8 cellular contexts compared by ENCODE assay signal in genomic region chr2:136384541-136385303, GRCh38.
DNase-seq lines count a peak whose midpoint lies in the region; ATAC-seq, FAIRE-seq and TF ChIP-seq lines count a peak whose summit lies in the region.

No MANE protein-coding gene starts in this region.

- H3K9me3 ChIP-seq in CD8-positive, alpha-beta memory T cell (ENCODE audit: low read length), result no peaks in the 10 kb centered on the region
- H3K9me3 ChIP-seq in fibroblast of lung (ENCODE audit: control insufficient read depth, insufficient read depth, low read depth, low read length), result no peaks in the 10 kb centered on the region
- H3K9me3 ChIP-seq in pancreas, result no peaks in the 10 kb centered on the region

- intact Hi-C loops in pancreas (cut with DNase I), result loop anchor here in 2 of 3 donors (5.0 to 10.0 kb wide), 2 partner anchors 470 to 472 kb away; no protein-coding TSS in a partner anchor

- 15 to 20% methylated on average over 3 of the region's 3 CpGs for WGBS in pancreas, 2 donors

- peak; percentile 48 for ATAC-seq in GM19324 (IDR thresholded peaks at IDR 0.05; ENCODE audit: low FRiP score, unreplicated experiment)
- peak; percentile 46 for ATAC-seq in HG03280 (IDR thresholded peaks at IDR 0.05; ENCODE audit: unreplicated experiment)
- ATAC-seq in pancreas, result peak in 3 of 4 donors; percentile 82 to 86 (median 84)

- CTCF ChIA-PET in CD8-positive, alpha-beta memory T cell (lab: Charles Lee), result interaction anchor here (0.6 to 9.4 kb wide), 38 partner anchors 9 to 587 kb away, joined by 3 to 194 read pairs (median 4); partner anchors contain the start of genes DARS1 and MCM6

- peaks cover 32 to 37% (median 36%) of the 10 kb centered on the region in 3 donors for H3K4me1 Mint-ChIP-seq in CD8-positive, alpha-beta memory T cell

- H4K20me1 ChIP-seq in fibroblast of lung (ENCODE audit: control insufficient read depth, extremely low read depth, insufficient read depth, low read length), result no peaks in the 10 kb centered on the region

- POLR2A ChIA-PET in CD8-positive, alpha-beta memory T cell (lab: Charles Lee), result interaction anchor here (0.8 to 0.9 kb wide), 2 partner anchors 471 to 644 kb away, joined by 4 to 5 read pairs; no protein-coding TSS in a partner anchor

- no peaks in the 10 kb centered on the region for H3K36me3 Mint-ChIP-seq in CD8-positive, alpha-beta memory T cell

- no peaks in the 10 kb centered on the region for H3K36me3 ChIP-seq in CD8-positive, alpha-beta memory T cell (ENCODE audit: insufficient read depth, low read length)
- H3K36me3 ChIP-seq in fibroblast of lung (ENCODE audit: control insufficient read depth, insufficient read depth, low read length) (no peaks in the 10 kb centered on the region), pancreas (no peaks in the 10 kb centered on the region)

- no peak for FAIRE-seq in pancreas (lab: Jason Lieb, UNC)

- no peaks in the 10 kb centered on the region for H3K79me2 ChIP-seq in fibroblast of lung (ENCODE audit: control insufficient read depth, insufficient read depth, low read length)

- no peak overlapping the region for H2AFZ ChIP-seq in fibroblast of lung (ENCODE audit: low read length)

- H3K27ac Mint-ChIP-seq in CD8-positive, alpha-beta memory T cell, result peak overlapping the region in 7 of 8 donors; percentile 11 to 97 (median 93)

- peaks cover 25% of the 10 kb centered on the region for H3K4me1 ChIP-seq in CD8-positive, alpha-beta memory T cell (ENCODE audit: insufficient read depth, low read length)
- no peaks in the 10 kb centered on the region for H3K4me1 ChIP-seq in fibroblast of lung (ENCODE audit: control insufficient read depth, extremely low read depth, insufficient read depth, low read length)
- no peaks in the 10 kb centered on the region for H3K4me1 ChIP-seq in pancreas

- H3K9ac ChIP-seq in fibroblast of lung (ENCODE audit: insufficient read depth, low read length), result no peak overlapping the region

- peak; percentile 12 to 68 (median 53) for DNase-seq in CD8-positive, alpha-beta memory T cell
- DNase-seq in NCI-H69 (lab: John Stamatoyannopoulos, UW) (peak; percentile 93), fibroblast of lung (ENCODE audit: low read depth in 2 of 2) (peak; percentile 20 to 23), pancreas (peak in 1 of 6 donors; percentile 19), HCEC 1CT (no peak)
- DNase-seq in activated CD8-positive, alpha-beta memory T cell treated with anti-CD3 and anti-CD28 coated beads, Interleukin-2, amount 50 U/mL, for 1 hour (ENCODE audit: extremely low read depth), result peak; percentile 36

- H3K27me3 ChIP-seq in CD8-positive, alpha-beta memory T cell (ENCODE audit: insufficient read depth, low read length, poor library complexity, severe bottlenecking), result no peaks in the 10 kb centered on the region
- H3K27me3 ChIP-seq in fibroblast of lung (ENCODE audit: control insufficient read depth, insufficient read depth, low read length) (no peaks in the 10 kb centered on the region), pancreas (no peaks in the 10 kb centered on the region)

- no peaks in the 10 kb centered on the region for H3K9me3 Mint-ChIP-seq in CD8-positive, alpha-beta memory T cell

- no peak overlapping the region for H3K27ac ChIP-seq in CD8-positive, alpha-beta memory T cell (ENCODE audit: low read depth, low read length)
- H3K27ac ChIP-seq in fibroblast of lung (ENCODE audit: insufficient read depth, low read length), result no peak overlapping the region
- no peak overlapping the region for H3K27ac ChIP-seq in pancreas

- H3K4me3 Mint-ChIP-seq in CD8-positive, alpha-beta memory T cell, result peak overlapping the region in 1 of 7 donors; percentile 43

- peak; percentile 41 to 42 for TF ChIP-seq CTCF in fibroblast of lung (conservative IDR thresholded peaks at IDR 0.05 in 1 of 2, IDR thresholded peaks at IDR 0.05 in 1 of 2; ENCODE audit: low read depth in 1 of 2, low read length in 2 of 2)
- peak in 2 of 4 donors; percentile 18 for TF ChIP-seq CTCF in pancreas (IDR thresholded peaks at IDR 0.05)

- H3K27me3 Mint-ChIP-seq in CD8-positive, alpha-beta memory T cell, result peaks cover 0 to 3% of the 10 kb centered on the region in 2 donors

- no peak overlapping the region for H3K4me3 ChIP-seq in CD8-positive, alpha-beta memory T cell (ENCODE audit: low read length)
- no peak overlapping the region for H3K4me3 ChIP-seq in fibroblast of lung (replicated peaks in 1 of 4; ENCODE audit: control extremely low read depth in 1 of 4, insufficient read depth in 1 of 4, low read depth in 3 of 4, low read length in 4 of 4)
- H3K4me3 ChIP-seq in pancreas, result no peak overlapping the region

- no peak overlapping the region for H3K4me2 ChIP-seq in fibroblast of lung (ENCODE audit: extremely low read depth, insufficient read depth, low read length)
